In genomic region chr7:155660758-155661093, GRCh38 we compare ENCODE assay signal across 11 cellular contexts. TPM values are rescaled to one million over a fixed set of nuclear protein-coding genes. Genes with fewer than 3 reads are reported as not detected.
DNase-seq lines count a peak whose midpoint lies in the region; ATAC-seq and TF ChIP-seq lines count a peak whose summit lies in the region.
"Had no signal": no experiment of that assay in that cellular context is flagged by ENCODE, and none has a peak within 500 bp of the region (broad histone marks: within the 10 kb centered on the region; RNA-seq: fewer than 3 reads in every experiment).

No MANE protein-coding gene starts in this region.

- peaks cover 8% of the 10 kb centered on the region for H3K79me1 ChIP-seq in neuronal stem cell (ENCODE audit: low read depth, low read length)

- no peak overlapping the region for H4K8ac ChIP-seq in neuronal stem cell (ENCODE audit: low read depth, low read length)

- TF ChIP-seq CTCF in GM20000 (IDR thresholded peaks at IDR 0.05; ENCODE audit: extremely low read depth, missing control alignments): no peak
- no peak for TF ChIP-seq CTCF in heart right ventricle (IDR thresholded peaks at IDR 0.05)

- peak overlapping the region; percentile 49 to 56 for H3K27ac Mint-ChIP-seq in activated naive CD4-positive, alpha-beta T cell treated with anti-CD3 and anti-CD28 coated beads, Interleukin-2, amount 50 U/mL, for 72 hours
- H3K27ac Mint-ChIP-seq: dendritic cell treated with granulocyte-macrophage colony-stimulating factor and Interleukin-4, amounts not matched to agents 40 ng/mL and 50 ng/mL, for 4 days had no signal

- H2BK12ac ChIP-seq in neuronal stem cell (ENCODE audit: low read length): no peak overlapping the region

- DNase-seq in GM20000 (ENCODE audit: low spot score): peak; percentile 46
- no peak for DNase-seq in activated naive CD4-positive, alpha-beta T cell treated with anti-CD3 and anti-CD28 coated beads, Interleukin-2, amount 50 U/mL, for 72 hours (ENCODE audit: low spot score in 2 of 2)
- DNase-seq in neuronal stem cell (ENCODE audit: low spot score): no peak
- DNase-seq in GM03348 (ENCODE audit: low spot score): no peak
- no peak for DNase-seq in heart right ventricle
- DNase-seq: hypothalamus, NCI-H2081 treated with DMSO at 0.1 percent for 48 hours, SIG-M5 had no signal

- H3K14ac ChIP-seq in neuronal stem cell (ENCODE audit: low read length): no peak overlapping the region

- H3K23ac ChIP-seq in neuronal stem cell (ENCODE audit: low read depth, low read length, poor library complexity): no peak overlapping the region

- H2AK5ac ChIP-seq in neuronal stem cell (ENCODE audit: low read depth, low read length): no peak overlapping the region

- H3K27me3 ChIP-seq in neuronal stem cell (ENCODE audit: control insufficient read depth in 3 of 3, insufficient read depth in 3 of 3, low read depth in 1 of 3, low read length in 3 of 3) (no peaks in the 10 kb centered on the region), heart right ventricle (no peaks in the 10 kb centered on the region)

- peaks cover 0 to 19% of the 10 kb centered on the region in 2 donors for H3K36me3 Mint-ChIP-seq in activated naive CD4-positive, alpha-beta T cell treated with anti-CD3 and anti-CD28 coated beads, Interleukin-2, amount 50 U/mL, for 72 hours

- peak; percentile 59 for ATAC-seq in GM18858 (IDR thresholded peaks at IDR 0.05; ENCODE audit: unreplicated experiment)
- peak; percentile 62 for ATAC-seq in HG03039 (IDR thresholded peaks at IDR 0.05; ENCODE audit: unreplicated experiment)
- ATAC-seq in activated naive CD4-positive, alpha-beta T cell treated with anti-CD3 and anti-CD28 coated beads, Interleukin-2, amount 50 U/mL, for 72 hours: peak; percentile 46 to 87
- no peak for ATAC-seq in heart right ventricle

- H2AFZ ChIP-seq in neuronal stem cell (ENCODE audit: low read length): no peak overlapping the region

- H3K9me3 ChIP-seq in neuronal stem cell (replicated peaks in 1 of 2; ENCODE audit: control insufficient read depth in 2 of 2, insufficient read depth in 1 of 2, low read depth in 1 of 2, low read length in 2 of 2) (peaks cover 3 to 48% of the 10 kb centered on the region in 2 donors), heart right ventricle (peaks cover 0 to 10% (median 0%) of the 10 kb centered on the region in 11 donors)

- no peak overlapping the region for H2BK120ac ChIP-seq in neuronal stem cell (ENCODE audit: low read depth, low read length)

- WGBS in neuronal stem cell (ENCODE audit: extremely low coverage in 2 of 2, insufficient read length in 2 of 2, insufficient replicate concordance in 1 of 2), 2 donors: no CpG with 5 or more reads among the region's 1 CpG
- WGBS in heart right ventricle, 2 donors: 90 to 95% methylated on average over 1 of the region's 1 CpG

- H3K4me1 ChIP-seq in neuronal stem cell (ENCODE audit: control insufficient read depth in 2 of 2, insufficient read depth in 1 of 2, low read depth in 1 of 2, low read length in 2 of 2) (no peaks in the 10 kb centered on the region), heart right ventricle (peaks cover 0 to 50% (median 17%) of the 10 kb centered on the region in 9 donors)

- intact Hi-C loops in heart right ventricle (cut with DNase I): no loop called here

- H3K36me3 ChIP-seq in neuronal stem cell (replicated peaks in 1 of 2; ENCODE audit: control insufficient read depth in 2 of 2, insufficient read depth in 2 of 2, low read length in 2 of 2) (peaks cover 2 to 24% of the 10 kb centered on the region in 2 donors), heart right ventricle (peaks cover 0 to 8% (median 0%) of the 10 kb centered on the region in 9 donors)

- no peak overlapping the region for H4K91ac ChIP-seq in neuronal stem cell (ENCODE audit: low read depth, low read length, poor library complexity)

- no peak overlapping the region for H2BK5ac ChIP-seq in neuronal stem cell (ENCODE audit: low read length)

- no peak overlapping the region for H3K18ac ChIP-seq in neuronal stem cell (ENCODE audit: low read length)

- no peak overlapping the region for H3K4ac ChIP-seq in neuronal stem cell (ENCODE audit: low read length)

- no peak overlapping the region for H3K9ac ChIP-seq in neuronal stem cell (ENCODE audit: low read depth, low read length, poor library complexity)

- no peaks in the 10 kb centered on the region for H3K9me3 Mint-ChIP-seq in activated naive CD4-positive, alpha-beta T cell treated with anti-CD3 and anti-CD28 coated beads, Interleukin-2, amount 50 U/mL, for 72 hours
- H3K9me3 Mint-ChIP-seq: dendritic cell treated with granulocyte-macrophage colony-stimulating factor and Interleukin-4, amounts not matched to agents 40 ng/mL and 50 ng/mL, for 4 days had no signal

- H2BK15ac ChIP-seq in neuronal stem cell (ENCODE audit: low read length): no peak overlapping the region

- H3K4me3 ChIP-seq in neuronal stem cell (ENCODE audit: low read length in 2 of 2) (no peak overlapping the region), heart right ventricle (no peak overlapping the region)

- H3K4me2 ChIP-seq in neuronal stem cell (ENCODE audit: insufficient read depth, low read length, poor library complexity, severe bottlenecking): no peak overlapping the region

- H3K27ac ChIP-seq in neuronal stem cell (replicated peaks; ENCODE audit: low read length) (no peak overlapping the region), heart right ventricle (no peak overlapping the region)

RNA-seq across cellular contexts. Expression of gene RBM33, which starts 16.3 kb away (rescaled TPM):
- total RNA-seq in activated naive CD4-positive, alpha-beta T cell treated with anti-CD3 and anti-CD28 coated beads, Interleukin-2, amount 50 U/mL, for 72 hours: 10 to 100 TPM; 74.7 to 76.1 TPM
- polyA plus RNA-seq in neuronal stem cell (2013, experiment 1 of 2): 39.8 TPM
- 40.0 TPM for polyA plus RNA-seq in neuronal stem cell (2013, experiment 2 of 2)
- total RNA-seq in heart right ventricle: 10 to 100 TPM; 30.5 to 44.6 (median 36.0) TPM
- 10 to 100 TPM in 1 of 2 donors, 1 to 10 TPM in 1; 9.5 to 25.8 TPM for polyA plus RNA-seq in heart right ventricle

Comparison
In these comparisons a context has a peak if more than half of its experiments do, and no peak if none do; other contexts are left out.
1. ATAC-seq: peak in GM18858 (single experiment), HG03039 (single experiment) and activated naive CD4-positive, alpha-beta T cell treated with anti-CD3 and anti-CD28 coated beads, Interleukin-2, amount 50 U/mL, for 72 hours (2 of 2); none in heart right ventricle (0 of 8).